Comparison of ENCODE assay signal across 32 cellular contexts in genomic region chr3:125462722-125463299, GRCh38.
"Had no signal": no experiment of that assay in that cellular context is flagged by ENCODE, and none has a peak within 500 bp of the region (broad histone marks: within the 10 kb centered on the region; RNA-seq: fewer than 3 reads in every experiment).

No MANE protein-coding gene starts in this region.

- H3K27me3 Mint-ChIP-seq: activated B cell treated with CpG ODN at 0.5 μM for 24 hours; activated naive CD4-positive, alpha-beta T cell treated with anti-CD3 and anti-CD28 coated beads, Interleukin-2, amount 10 ng/mL, durations not matched to agents 7 days and 5 days; activated naive CD8-positive, alpha-beta T cell treated with anti-CD3 and anti-CD28 coated beads, Interleukin-2, amount 10 ng/mL, durations not matched to agents 7 days and 5 days; brain; dendritic cell treated with granulocyte-macrophage colony-stimulating factor and Interleukin-4, amounts not matched to agents 40 ng/mL and 50 ng/mL, for 4 days; naive thymus-derived CD4-positive, alpha-beta T cell; stimulated activated naive B cell treated with anti-CD40 and anti-IgM and Interleukin-4, amounts not matched to agents 10 μg/mL and 1 μg/mL and 100 μg/mL, for 72 hours had no signal

- H3K4me1 Mint-ChIP-seq: activated B cell treated with CpG ODN at 0.5 μM for 24 hours; activated naive CD4-positive, alpha-beta T cell treated with anti-CD3 and anti-CD28 coated beads, Interleukin-2, amount 10 ng/mL, durations not matched to agents 7 days and 5 days; activated naive CD8-positive, alpha-beta T cell treated with anti-CD3 and anti-CD28 coated beads, Interleukin-2, amount 10 ng/mL, durations not matched to agents 7 days and 5 days; brain; naive thymus-derived CD4-positive, alpha-beta T cell; neural crest cell; stimulated activated naive B cell treated with anti-CD40 and anti-IgM and Interleukin-4, amounts not matched to agents 10 μg/mL and 1 μg/mL and 100 μg/mL, for 72 hours had no signal

- H3K4me1 ChIP-seq: ascending aorta, esophagus muscularis mucosa, foreskin keratinocyte, parathyroid adenoma, psoas muscle, sigmoid colon, suprapubic skin, tibial artery had no signal

- H3K9ac ChIP-seq: parathyroid adenoma had no signal

- H3K27ac ChIP-seq: ascending aorta, esophagus muscularis mucosa, foreskin keratinocyte, heart right ventricle, parathyroid adenoma, psoas muscle, sigmoid colon, suprapubic skin, tibial artery had no signal

- H3K9me3 Mint-ChIP-seq: activated B cell treated with CpG ODN at 0.5 μM for 24 hours; activated naive CD4-positive, alpha-beta T cell treated with anti-CD3 and anti-CD28 coated beads, Interleukin-2, amount 10 ng/mL, durations not matched to agents 7 days and 5 days; activated naive CD8-positive, alpha-beta T cell treated with anti-CD3 and anti-CD28 coated beads, Interleukin-2, amount 10 ng/mL, durations not matched to agents 7 days and 5 days; activated T-helper 1 cell treated with anti-CD3 and anti-CD28 coated beads, Interleukin-12 subunit alpha, Interleukin-12 subunit beta, Interleukin-2, Interleukin-4 antibody, amounts not matched to agents 30 ng/mL and 10 ng/mL and 1 ng/mL, durations not matched to agents 14 hours and 24 hours and 36 hours; dendritic cell treated with granulocyte-macrophage colony-stimulating factor and Interleukin-4, amounts not matched to agents 40 ng/mL and 50 ng/mL, for 4 days; naive thymus-derived CD4-positive, alpha-beta T cell; neural crest cell; stimulated activated naive B cell treated with anti-CD40 and anti-IgM and Interleukin-4, amounts not matched to agents 10 μg/mL and 1 μg/mL and 100 μg/mL, for 72 hours; T-helper 2 cell treated with Interferon-gamma antibody and Interleukin-4, amounts not matched to agents 5 μg/mL and 100 μg/mL, for 36 hours had no signal

- ATAC-seq: foreskin keratinocyte; heart right ventricle; left ventricle myocardium superior; naive thymus-derived CD4-positive, alpha-beta T cell; psoas muscle; stimulated activated naive B cell treated with anti-CD40 and anti-IgM and Interleukin-4, amounts not matched to agents 10 μg/mL and 1 μg/mL and 100 μg/mL, for 72 hours had no signal

- H3K27ac Mint-ChIP-seq: activated B cell treated with CpG ODN at 0.5 μM for 24 hours; activated naive CD4-positive, alpha-beta T cell treated with anti-CD3 and anti-CD28 coated beads, Interleukin-2, amount 10 ng/mL, durations not matched to agents 7 days and 5 days; activated naive CD8-positive, alpha-beta T cell treated with anti-CD3 and anti-CD28 coated beads, Interleukin-2, amount 10 ng/mL, durations not matched to agents 7 days and 5 days; activated T-helper 1 cell treated with anti-CD3 and anti-CD28 coated beads, Interleukin-12 subunit alpha, Interleukin-12 subunit beta, Interleukin-2, Interleukin-4 antibody, amounts not matched to agents 30 ng/mL and 10 ng/mL and 1 ng/mL, durations not matched to agents 14 hours and 24 hours and 36 hours; dendritic cell treated with granulocyte-macrophage colony-stimulating factor and Interleukin-4, amounts not matched to agents 40 ng/mL and 50 ng/mL, for 4 days; endodermal cell; naive thymus-derived CD4-positive, alpha-beta T cell; T-helper 2 cell treated with Interferon-gamma antibody and Interleukin-4, amounts not matched to agents 5 μg/mL and 100 μg/mL, for 36 hours had no signal

- DNase-seq: activated B cell treated with CpG ODN at 0.5 μM for 24 hours; activated CD4-positive, alpha-beta T cell treated with anti-CD3 and anti-CD28 coated beads, Interleukin-2, amount 50 U/mL, for 4 hours; activated gamma-delta T cell; activated naive CD4-positive, alpha-beta T cell treated with anti-CD3 and anti-CD28 coated beads, Interleukin-2, amount 10 ng/mL, durations not matched to agents 7 days and 5 days; activated naive CD8-positive, alpha-beta T cell treated with anti-CD3 and anti-CD28 coated beads, Interleukin-2, amount 10 ng/mL, durations not matched to agents 7 days and 5 days; activated T-cell treated with anti-CD3 and anti-CD28 coated beads for 4 hours; caudate nucleus; foreskin keratinocyte; heart right ventricle; kidney glomerular epithelial cell; left ventricle myocardium superior; naive thymus-derived CD4-positive, alpha-beta T cell; nucleus accumbens; psoas muscle; sigmoid colon; stimulated activated CD4-positive, alpha-beta T cell treated with anti-CD3 and anti-CD28 coated beads, Interleukin-1b, Interleukin-23, amount 100 ng/mL, for 48 hours; stimulated activated CD4-positive, alpha-beta T cell treated with anti-CD3 and anti-CD28 coated beads, Interleukin-4, amount 100 ng/mL, for 4 hours; stimulated activated CD8-positive, alpha-beta memory T cell treated with anti-CD3 and anti-CD28 coated beads, Interleukin-4, amount 100 ng/mL, for 48 hours; stimulated activated naive B cell treated with anti-CD40 and anti-IgM and Interleukin-4, amounts not matched to agents 10 μg/mL and 1 μg/mL and 100 μg/mL, for 72 hours; T-helper 1 cell; tibial artery had no signal

- H3K4me3 Mint-ChIP-seq: activated B cell treated with CpG ODN at 0.5 μM for 24 hours; activated naive CD4-positive, alpha-beta T cell treated with anti-CD3 and anti-CD28 coated beads, Interleukin-2, amount 10 ng/mL, durations not matched to agents 7 days and 5 days; activated naive CD8-positive, alpha-beta T cell treated with anti-CD3 and anti-CD28 coated beads, Interleukin-2, amount 10 ng/mL, durations not matched to agents 7 days and 5 days; activated T-helper 1 cell treated with anti-CD3 and anti-CD28 coated beads, Interleukin-12 subunit alpha, Interleukin-12 subunit beta, Interleukin-2, Interleukin-4 antibody, amounts not matched to agents 30 ng/mL and 10 ng/mL and 1 ng/mL, durations not matched to agents 14 hours and 24 hours and 36 hours; brain; dendritic cell treated with granulocyte-macrophage colony-stimulating factor and Interleukin-4, amounts not matched to agents 40 ng/mL and 50 ng/mL, for 4 days; endodermal cell; naive thymus-derived CD4-positive, alpha-beta T cell; neural crest cell; stimulated activated naive B cell treated with anti-CD40 and anti-IgM and Interleukin-4, amounts not matched to agents 10 μg/mL and 1 μg/mL and 100 μg/mL, for 72 hours; T-helper 2 cell treated with Interferon-gamma antibody and Interleukin-4, amounts not matched to agents 5 μg/mL and 100 μg/mL, for 36 hours had no signal

- H3K27me3 ChIP-seq: ascending aorta, esophagus muscularis mucosa, foreskin keratinocyte, heart right ventricle, sigmoid colon, suprapubic skin, tibial artery had no signal

- H3K4me3 ChIP-seq: ascending aorta, esophagus muscularis mucosa, heart right ventricle, psoas muscle, sigmoid colon, smooth muscle cell, suprapubic skin, tibial artery had no signal

- H3K9me3 ChIP-seq: esophagus muscularis mucosa, heart right ventricle, psoas muscle, sigmoid colon, suprapubic skin, tibial artery had no signal
